Comparison of ENCODE assay signal across 21 cellular contexts in genomic region chr2:85342156-85342555, GRCh38. TPM values are rescaled to one million over a fixed set of nuclear protein-coding genes. Genes with fewer than 3 reads are reported as not detected.
DNase-seq lines count a peak whose midpoint lies in the region; ATAC-seq and TF ChIP-seq lines count a peak whose summit lies in the region.
"Had no signal": no experiment of that assay in that cellular context is flagged by ENCODE, and none has a peak within 500 bp of the region (broad histone marks: within the 10 kb centered on the region; RNA-seq: fewer than 3 reads in every experiment).

No MANE protein-coding gene starts in this region.

- DNase-seq in H7 (peak; percentile 73), PC-3 (no peak), endodermal cell (peak; percentile 61), amniotic stem cell (lab: John Stamatoyannopoulos, UW) (no peak), cardiac septum (ENCODE audit: low spot score) (no peak)
- DNase-seq in activated CD4-positive, alpha-beta memory T cell treated with anti-CD3 and anti-CD28 coated beads, Interleukin-2, amount 10 ng/mL, durations not matched to agents 7 days and 5 days, result no peak
- DNase-seq: Calu3; CD8-positive, alpha-beta T cell; DMS153; GM23248; NCI-H1092 treated with DMSO at 0.1 percent for 48 hours; NCI-H146; NCI-H2029; NCI-H345; NCI-H524; NCI-H774 had no signal

- no peak overlapping the region for H2AFZ ChIP-seq in PC-3 (ENCODE audit: low read length)
- H2AFZ ChIP-seq: GM23248 had no signal

- H3K4me1 ChIP-seq in PC-3 (ENCODE audit: insufficient read depth, low read length) (no peaks in the 10 kb centered on the region; the same call in 1 of the 2 replicates), endodermal cell (ENCODE audit: control insufficient read depth, insufficient read depth, low read length) (no peaks in the 10 kb centered on the region)
- H3K4me1 ChIP-seq: BLaER1 had no signal

- POLR2A ChIA-PET in PC-3 (lab: Charles Lee; ENCODE audit: unreplicated experiment), result interaction anchor here (0.6 kb wide), 1 partner anchor 206 kb away, joined by 3 read pairs; no protein-coding TSS in a partner anchor
- POLR2A ChIA-PET in activated CD4-positive, alpha-beta memory T cell treated with anti-CD3 and anti-CD28 coated beads, Interleukin-2, amount 10 ng/mL, durations not matched to agents 7 days and 5 days (lab: Charles Lee), result interaction anchor here (0.8 to 5.7 kb wide), 3 partner anchors 9 to 15 kb away, joined by 3 to 28 read pairs (median 5); partner anchors contain the start of genes ELMOD3, RETSAT and TGOLN2

- H3K36me3 Mint-ChIP-seq in endodermal cell (ENCODE audit: low read depth), result peaks cover 20% of the 10 kb centered on the region
- H3K36me3 Mint-ChIP-seq in activated CD4-positive, alpha-beta memory T cell treated with anti-CD3 and anti-CD28 coated beads, Interleukin-2, amount 10 ng/mL, durations not matched to agents 7 days and 5 days (ENCODE audit: low read depth), result peaks cover 25% of the 10 kb centered on the region

- H3F3A ChIP-seq in PC-3 (ENCODE audit: low read length, unreplicated experiment), result no peaks in the 10 kb centered on the region

- H3K79me2 ChIP-seq in PC-3 (ENCODE audit: low read length), result no peaks in the 10 kb centered on the region

- peaks cover 2% of the 10 kb centered on the region for H3K4me1 Mint-ChIP-seq in endodermal cell
- no peaks in the 10 kb centered on the region for H3K4me1 Mint-ChIP-seq in activated CD4-positive, alpha-beta memory T cell treated with anti-CD3 and anti-CD28 coated beads, Interleukin-2, amount 10 ng/mL, durations not matched to agents 7 days and 5 days

- CTCF ChIA-PET in PC-3 (lab: Charles Lee), result no interaction called here
- CTCF ChIA-PET in activated CD4-positive, alpha-beta memory T cell treated with anti-CD3 and anti-CD28 coated beads, Interleukin-2, amount 10 ng/mL, durations not matched to agents 7 days and 5 days (lab: Charles Lee), result interaction anchor here (1.1 to 1.2 kb wide), 2 partner anchors 13 to 42 kb away, joined by 3 read pairs; partner anchors contain the start of gene ELMOD3

- H3K4me2 ChIP-seq in PC-3 (ENCODE audit: low read length), result no peak overlapping the region
- H3K4me2 ChIP-seq: BLaER1, KMS-11 had no signal

- H3K4me3 ChIP-seq in H7 (ENCODE audit: insufficient read depth, low read depth, low read length), result no peak overlapping the region
- H3K4me3 ChIP-seq in PC-3 (ENCODE audit: low read length), result no peak overlapping the region
- H3K4me3 ChIP-seq in endodermal cell (ENCODE audit: low read length), result no peak overlapping the region
- H3K4me3 ChIP-seq: BLaER1, GM23248, SJSA1 had no signal

- H3K9me2 ChIP-seq in PC-3 (replicated peaks; ENCODE audit: low read length), result no peaks in the 10 kb centered on the region

- no peaks in the 10 kb centered on the region for H3K9me3 Mint-ChIP-seq in endodermal cell
- H3K9me3 Mint-ChIP-seq in activated CD4-positive, alpha-beta memory T cell treated with anti-CD3 and anti-CD28 coated beads, Interleukin-2, amount 10 ng/mL, durations not matched to agents 7 days and 5 days, result no peaks in the 10 kb centered on the region
- H3K9me3 Mint-ChIP-seq: CD8-positive, alpha-beta T cell had no signal

- ATAC-seq in PC-3, result peak; percentile 4; the same call in 1 of the 2 replicates
- ATAC-seq in HG02571 (IDR thresholded peaks at IDR 0.05; ENCODE audit: unreplicated experiment), result no peak
- ATAC-seq: CD8-positive, alpha-beta T cell; Right ventricle myocardium inferior had no signal

- H3K4me3 Mint-ChIP-seq in endodermal cell, result no peak overlapping the region
- H3K4me3 Mint-ChIP-seq in activated CD4-positive, alpha-beta memory T cell treated with anti-CD3 and anti-CD28 coated beads, Interleukin-2, amount 10 ng/mL, durations not matched to agents 7 days and 5 days, result no peak overlapping the region
- H3K4me3 Mint-ChIP-seq: CD8-positive, alpha-beta T cell had no signal

- H3K9ac ChIP-seq in PC-3 (ENCODE audit: low read length), result no peak overlapping the region
- H3K9ac ChIP-seq in endodermal cell (ENCODE audit: extremely low read depth, low read length, poor library complexity, severe bottlenecking), result no peak overlapping the region
- H3K9ac ChIP-seq: BLaER1, GM23248, KMS-11 had no signal

- 67 to 92% methylated on average over 2 to 3 of the region's 3 CpGs for WGBS in endodermal cell (ENCODE audit: insufficient coverage in 1 of 2, insufficient read length in 1 of 2), 2 experiments

- H3K27me3 Mint-ChIP-seq in endodermal cell (ENCODE audit: insufficient read depth), result no peaks in the 10 kb centered on the region
- H3K27me3 Mint-ChIP-seq in activated CD4-positive, alpha-beta memory T cell treated with anti-CD3 and anti-CD28 coated beads, Interleukin-2, amount 10 ng/mL, durations not matched to agents 7 days and 5 days, result peaks cover 12% of the 10 kb centered on the region

- H4K20me1 ChIP-seq in PC-3 (ENCODE audit: low read length), result no peaks in the 10 kb centered on the region

- intact Hi-C loops in PC-3 (cut with micrococcal nuclease) (no loop called here), cardiac septum (cut with DNase I) (no loop called here)

- TF ChIP-seq CTCF in PC-3 (conservative IDR thresholded peaks at IDR 0.05; ENCODE audit: low read depth, low read length) (no peak), endodermal cell (conservative IDR thresholded peaks at IDR 0.05) (no peak)

- H3K27ac ChIP-seq in PC-3 (ENCODE audit: low read length) (no peak overlapping the region), endodermal cell (ENCODE audit: low read depth, low read length) (no peak overlapping the region)
- H3K27ac ChIP-seq: BLaER1, GM23248, KMS-11 had no signal

- H3K36me3 ChIP-seq in H7 (replicated peaks; ENCODE audit: control insufficient read depth, insufficient read depth, low read length), result peaks cover 1% of the 10 kb centered on the region; the same call in 1 of the 2 replicates
- peaks cover 22% of the 10 kb centered on the region for H3K36me3 ChIP-seq in PC-3 (ENCODE audit: low read depth, low read length)
- peaks cover 3% of the 10 kb centered on the region for H3K36me3 ChIP-seq in endodermal cell (ENCODE audit: control insufficient read depth, insufficient read depth, low read length)

- H3K27ac Mint-ChIP-seq in endodermal cell, result no peak overlapping the region
- H3K27ac Mint-ChIP-seq in activated CD4-positive, alpha-beta memory T cell treated with anti-CD3 and anti-CD28 coated beads, Interleukin-2, amount 10 ng/mL, durations not matched to agents 7 days and 5 days, result no peak overlapping the region
- H3K27ac Mint-ChIP-seq: CD8-positive, alpha-beta T cell had no signal

- no TSS peak for BruUV-seq in PC-3 (replicated peaks; lab: Mats Ljungman, UMichigan)

- H3K27me3 ChIP-seq in H7 (ENCODE audit: control insufficient read depth, insufficient read depth, low read length) (no peaks in the 10 kb centered on the region), PC-3 (ENCODE audit: low read length) (no peaks in the 10 kb centered on the region), endodermal cell (ENCODE audit: control insufficient read depth, insufficient read depth, low read length, poor library complexity, severe bottlenecking) (no peaks in the 10 kb centered on the region)
- H3K27me3 ChIP-seq: BLaER1, SJSA1 had no signal

- H3K9me3 ChIP-seq in PC-3 (ENCODE audit: low read length), result no peaks in the 10 kb centered on the region
- no peaks in the 10 kb centered on the region for H3K9me3 ChIP-seq in endodermal cell (ENCODE audit: control insufficient read depth, low read length)
- H3K9me3 ChIP-seq: BLaER1, SJSA1 had no signal

RNA-seq across cellular contexts. Expression of gene RETSAT, which starts 12.2 kb away (rescaled TPM):
- total RNA-seq in H7 (2014; rRNA removed; shearing (Covaris generic)), result 18.5 and 29.6 TPM in 2 replicates
- total RNA-seq in PC-3 (2014; rRNA removed) (39.1 and 50.8 TPM in 2 replicates), endodermal cell (10 to 100 TPM; 12.7 to 19.7 TPM), cardiac septum (16.6 TPM)
- polyA plus RNA-seq in endodermal cell (2013, experiment 1 of 2), result 11.9 TPM
- 12.8 TPM for polyA plus RNA-seq in endodermal cell (2013, experiment 2 of 2)
- total RNA-seq in activated CD4-positive, alpha-beta memory T cell treated with anti-CD3 and anti-CD28 coated beads, Interleukin-2, amount 10 ng/mL, durations not matched to agents 7 days and 5 days, result 10 to 100 TPM; 30.1 to 31.1 TPM

RNA-seq across cellular contexts. Expression of gene ELMOD3, which starts 12.4 kb away (rescaled TPM):
- total RNA-seq in H7 (2014; rRNA removed; shearing (Covaris generic)), result 11.3 and 11.5 TPM in 2 replicates
- total RNA-seq in PC-3 (2014; rRNA removed) (16.7 and 19.0 TPM in 2 replicates), endodermal cell (10 to 100 TPM; 12.4 to 18.9 TPM), cardiac septum (9.8 TPM)
- 19.1 TPM for polyA plus RNA-seq in endodermal cell (2013, experiment 1 of 2)
- polyA plus RNA-seq in endodermal cell (2013, experiment 2 of 2), result 19.3 TPM
- total RNA-seq in activated CD4-positive, alpha-beta memory T cell treated with anti-CD3 and anti-CD28 coated beads, Interleukin-2, amount 10 ng/mL, durations not matched to agents 7 days and 5 days, result 10 to 100 TPM; 19.2 to 19.4 TPM

RNA-seq across cellular contexts. Expression of gene TGOLN2, which starts 14.4 kb away (rescaled TPM):
- total RNA-seq in H7 (2014; rRNA removed; shearing (Covaris generic)), result 33.0 and 37.0 TPM in 2 replicates
- total RNA-seq in PC-3 (2014; rRNA removed) (48.9 and 67.3 TPM in 2 replicates), endodermal cell (10 to 100 TPM; 58.6 to 67.0 TPM), cardiac septum (75.1 TPM)
- 46.4 TPM for polyA plus RNA-seq in endodermal cell (2013, experiment 1 of 2)
- 44.3 TPM for polyA plus RNA-seq in endodermal cell (2013, experiment 2 of 2)
- 100 to 1,000 TPM; 129 to 131 TPM for total RNA-seq in activated CD4-positive, alpha-beta memory T cell treated with anti-CD3 and anti-CD28 coated beads, Interleukin-2, amount 10 ng/mL, durations not matched to agents 7 days and 5 days

Comparison
In these comparisons a context has a peak if more than half of its experiments do, and no peak if none do; other contexts are left out.
1. DNase-seq: peak in H7 (single experiment) and endodermal cell (single experiment); none in PC-3 (single experiment), amniotic stem cell (single experiment), activated CD4-positive, alpha-beta memory T cell treated with anti-CD3 and anti-CD28 coated beads, Interleukin-2, amount 10 ng/mL, durations not matched to agents 7 days and 5 days (single experiment) and cardiac septum (single experiment).